ENCODE assay signal across 15 cellular contexts in the genomic region with DNA sequence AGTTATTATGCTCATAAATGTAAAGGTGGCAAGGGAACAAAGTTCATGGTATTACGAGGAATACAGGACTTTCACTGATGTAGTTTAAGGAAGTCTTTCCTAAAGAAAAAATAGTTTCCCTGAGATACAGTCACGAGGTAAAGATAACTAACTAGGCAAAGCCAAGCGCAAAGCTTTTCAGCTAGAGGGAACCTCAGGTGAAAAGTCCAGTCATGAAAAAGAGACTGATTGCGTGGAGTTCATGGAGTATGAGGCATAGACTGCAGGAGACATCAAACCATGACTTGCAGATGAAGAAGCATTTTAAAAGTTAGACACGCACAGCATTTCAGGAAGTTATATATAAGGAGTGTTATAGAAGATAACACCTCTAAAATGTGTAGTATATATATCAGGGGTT.
DNase-seq lines count a peak whose midpoint lies in the region; ATAC-seq and TF ChIP-seq lines count a peak whose summit lies in the region.
"Had no signal": no experiment of that assay in that cellular context is flagged by ENCODE, and none has a peak within 500 bp of the region (broad histone marks: within the 10 kb centered on the region; RNA-seq: fewer than 3 reads in every experiment).

No MANE protein-coding gene starts in this region.

- H3K27me3 ChIP-seq in mucosa of rectum (ENCODE audit: control insufficient read depth in 2 of 2, insufficient read depth in 2 of 2, low read length in 2 of 2): peaks cover 17 to 29% of the 10 kb centered on the region in 2 donors
- H3K27me3 ChIP-seq: SJSA1 had no signal

- H3K4me1 Mint-ChIP-seq in activated naive CD8-positive, alpha-beta T cell (ENCODE audit: low read depth): peaks cover 18% of the 10 kb centered on the region
- peaks cover 14% of the 10 kb centered on the region for H3K4me1 Mint-ChIP-seq in activated naive CD8-positive, alpha-beta T cell treated with anti-CD3 and anti-CD28 coated beads for 36 hours
- peaks cover 15% of the 10 kb centered on the region for H3K4me1 Mint-ChIP-seq in activated B cell treated with CpG ODN at 0.5 μM for 24 hours
- peaks cover 8% of the 10 kb centered on the region for H3K4me1 Mint-ChIP-seq in Calu3 (ENCODE audit: low read depth, unreplicated experiment)

- H3K9me3 Mint-ChIP-seq in activated naive CD8-positive, alpha-beta T cell (ENCODE audit: low read depth): peaks cover 2% of the 10 kb centered on the region
- peaks cover 24% of the 10 kb centered on the region for H3K9me3 Mint-ChIP-seq in activated naive CD8-positive, alpha-beta T cell treated with anti-CD3 and anti-CD28 coated beads for 36 hours
- peaks cover 11% of the 10 kb centered on the region for H3K9me3 Mint-ChIP-seq in activated B cell treated with CpG ODN at 0.5 μM for 24 hours
- peaks cover 2% of the 10 kb centered on the region for H3K9me3 Mint-ChIP-seq in Calu3 (ENCODE audit: low read depth, unreplicated experiment)

- H3K36me3 ChIP-seq in mucosa of rectum (ENCODE audit: control insufficient read depth in 2 of 2, insufficient read depth in 2 of 2, low read length in 2 of 2): no peaks in the 10 kb centered on the region
- H3K36me3 ChIP-seq: BE2C, Peyer's patch, SJSA1 had no signal

- no TSS peak for BruUV-seq in Calu3 (replicated peaks; lab: Mats Ljungman, UMichigan)

- H3K9ac ChIP-seq in mucosa of rectum (ENCODE audit: low read depth in 1 of 2, low read length in 2 of 2): no peak overlapping the region

- no peaks in the 10 kb centered on the region for H3K9me3 ChIP-seq in mucosa of rectum (ENCODE audit: control insufficient read depth in 2 of 2, low read length in 2 of 2)
- H3K9me3 ChIP-seq: BE2C had no signal

- POLR2A ChIA-PET in activated B cell treated with CpG ODN at 0.5 μM for 24 hours (lab: Charles Lee): no interaction called here

- intact Hi-C loops in activated B cell treated with CpG ODN at 0.5 μM for 24 hours (cut with micrococcal nuclease) (loop anchor here (10.0 kb wide), 2 partner anchors 1106 to 1136 kb away; no protein-coding TSS in a partner anchor), Calu3 (cut with micrococcal nuclease; ENCODE audit: unreplicated experiment) (no loop called here)

- H3K36me3 Mint-ChIP-seq in activated naive CD8-positive, alpha-beta T cell: peaks cover 6% of the 10 kb centered on the region
- H3K36me3 Mint-ChIP-seq in activated naive CD8-positive, alpha-beta T cell treated with anti-CD3 and anti-CD28 coated beads for 36 hours: peaks cover 13% of the 10 kb centered on the region
- H3K36me3 Mint-ChIP-seq in activated B cell treated with CpG ODN at 0.5 μM for 24 hours (ENCODE audit: low read depth) (peaks cover 2% of the 10 kb centered on the region), Calu3 (ENCODE audit: insufficient read depth, unreplicated experiment) (no peaks in the 10 kb centered on the region)
- H3K36me3 Mint-ChIP-seq: CD4-positive, CD25-positive, alpha-beta regulatory T cell had no signal

- DNase-seq in activated naive CD8-positive, alpha-beta T cell treated with anti-CD3 and anti-CD28 coated beads for 36 hours: no peak
- DNase-seq in activated B cell treated with CpG ODN at 0.5 μM for 24 hours (no peak), Calu3 (no peak), DMS 273 (lab: John Stamatoyannopoulos, UW; ENCODE audit: unreplicated experiment) (no peak), NCI-H524 treated with DMSO at 0.1 percent for 48 hours (lab: John Stamatoyannopoulos, UW) (no peak)
- DNase-seq: BE2C; CD4-positive, CD25-positive, alpha-beta regulatory T cell; NCI-H1930; NCI-H226; NCI-H524; Peyer's patch had no signal

- H3K27ac ChIP-seq in mucosa of rectum (ENCODE audit: low read depth in 2 of 2, low read length in 2 of 2): peak overlapping the region; percentile 1 to 7
- H3K27ac ChIP-seq: Peyer's patch, SJSA1 had no signal

- no peak overlapping the region for H3K4me3 ChIP-seq in mucosa of rectum (ENCODE audit: low read length in 2 of 2)
- H3K4me3 ChIP-seq: Peyer's patch, SJSA1 had no signal

- H3K27ac Mint-ChIP-seq in activated naive CD8-positive, alpha-beta T cell: peak overlapping the region; percentile 25
- no peak overlapping the region for H3K27ac Mint-ChIP-seq in activated naive CD8-positive, alpha-beta T cell treated with anti-CD3 and anti-CD28 coated beads for 36 hours
- H3K27ac Mint-ChIP-seq in activated B cell treated with CpG ODN at 0.5 μM for 24 hours (peak overlapping the region; percentile 0), Calu3 (ENCODE audit: unreplicated experiment) (no peak overlapping the region)

- TF ChIP-seq CTCF in activated B cell treated with CpG ODN at 0.5 μM for 24 hours (IDR thresholded peaks at IDR 0.05) (no peak), Calu3 (IDR thresholded peaks at IDR 0.05; ENCODE audit: unreplicated experiment) (no peak)

- peaks cover 57% of the 10 kb centered on the region for H3K27me3 Mint-ChIP-seq in activated naive CD8-positive, alpha-beta T cell
- peaks cover 98% of the 10 kb centered on the region for H3K27me3 Mint-ChIP-seq in activated naive CD8-positive, alpha-beta T cell treated with anti-CD3 and anti-CD28 coated beads for 36 hours
- H3K27me3 Mint-ChIP-seq in activated B cell treated with CpG ODN at 0.5 μM for 24 hours (peaks cover 65% of the 10 kb centered on the region), Calu3 (ENCODE audit: unreplicated experiment) (no peaks in the 10 kb centered on the region)

- no peak overlapping the region for H3K4me3 Mint-ChIP-seq in activated naive CD8-positive, alpha-beta T cell
- no peak overlapping the region for H3K4me3 Mint-ChIP-seq in activated naive CD8-positive, alpha-beta T cell treated with anti-CD3 and anti-CD28 coated beads for 36 hours
- H3K4me3 Mint-ChIP-seq in activated B cell treated with CpG ODN at 0.5 μM for 24 hours (no peak overlapping the region), Calu3 (ENCODE audit: low read depth, unreplicated experiment) (no peak overlapping the region)
- H3K4me3 Mint-ChIP-seq: CD4-positive, CD25-positive, alpha-beta regulatory T cell had no signal

- H3K4me1 ChIP-seq in mucosa of rectum (ENCODE audit: control insufficient read depth in 2 of 2, insufficient read depth in 2 of 2, low read length in 2 of 2): peaks cover 0 to 5% of the 10 kb centered on the region in 2 donors
- H3K4me1 ChIP-seq: BE2C, Peyer's patch, SJSA1 had no signal

- ATAC-seq in activated B cell treated with CpG ODN at 0.5 μM for 24 hours (ENCODE audit: low read depth) (no peak), GM21381 (IDR thresholded peaks at IDR 0.05; ENCODE audit: unreplicated experiment) (no peak)

- CTCF ChIA-PET in activated B cell treated with CpG ODN at 0.5 μM for 24 hours (lab: Charles Lee) (interaction anchor here (1.1 kb wide), 1 partner anchor 14 kb away, joined by 4 read pairs; no protein-coding TSS in a partner anchor), Calu3 (lab: Charles Lee) (no interaction called here)

Comparison
In these comparisons a context has a peak if more than half of its experiments do, and no peak if none do; other contexts are left out.
1. H3K27ac Mint-ChIP-seq: peak in activated naive CD8-positive, alpha-beta T cell (single experiment) and activated B cell treated with CpG ODN at 0.5 μM for 24 hours (single experiment); none in activated naive CD8-positive, alpha-beta T cell treated with anti-CD3 and anti-CD28 coated beads for 36 hours (single experiment) and Calu3 (single experiment).